ENCODE assay signal across 8 cellular contexts in the genomic region with DNA sequence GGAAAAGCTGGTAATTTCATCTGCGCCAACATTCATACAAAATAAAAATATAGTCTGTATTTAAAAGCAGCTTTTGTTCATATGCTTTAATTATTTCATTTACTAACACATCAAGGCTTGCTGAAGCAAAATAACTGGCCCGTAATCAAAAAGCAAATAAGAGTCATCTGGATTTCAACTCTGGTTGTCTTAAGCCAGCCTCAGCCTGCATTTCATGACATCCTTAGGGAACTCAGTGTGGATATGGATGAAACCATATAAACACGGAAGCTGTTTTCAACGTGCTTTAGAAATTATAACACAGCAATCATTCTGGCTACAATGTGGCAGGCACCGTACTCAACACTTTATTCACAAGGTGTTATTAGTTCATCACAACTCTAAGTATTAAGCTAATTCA. TPM values are rescaled to one million over a fixed set of nuclear protein-coding genes. Genes with fewer than 3 reads are reported as not detected.
A peak's percentile ranks its signal among the peaks of the same experiment; 100 is the strongest.
DNase-seq lines count a peak whose midpoint lies in the region; ATAC-seq lines count a peak whose summit lies in the region.

No MANE protein-coding gene starts in this region.

- peaks cover 0 to 19% (median 12%) of the 10 kb centered on the region in 5 donors for H3K4me1 ChIP-seq in subcutaneous abdominal adipose tissue (ENCODE audit: control insufficient read depth in 5 of 5, insufficient read depth in 5 of 5, low read length in 5 of 5)

- POLR2A ChIA-PET in activated CD8-positive, alpha-beta T cell treated with anti-CD3 and anti-CD28 coated beads, Interleukin-2, amount 10 ng/mL, durations not matched to agents 7 days and 5 days (lab: Charles Lee): interaction anchor here (0.7 to 0.8 kb wide), 2 partner anchors 596 to 960 kb away, joined by 3 to 4 read pairs; partner anchors contain the start of genes ERH and SLC39A9

- peaks cover 4% of the 10 kb centered on the region for H3K9me3 Mint-ChIP-seq in activated CD8-positive, alpha-beta T cell treated with anti-CD3 and anti-CD28 coated beads, Interleukin-2, amount 10 ng/mL, durations not matched to agents 7 days and 5 days (ENCODE audit: insufficient read depth)

- CTCF ChIA-PET in activated CD8-positive, alpha-beta T cell treated with anti-CD3 and anti-CD28 coated beads, Interleukin-2, amount 10 ng/mL, durations not matched to agents 7 days and 5 days (lab: Charles Lee): interaction anchor here (0.8 to 2.7 kb wide), 5 partner anchors 70 to 540 kb away, joined by 3 to 7 read pairs (median 3); no protein-coding TSS in a partner anchor

- peak overlapping the region; percentile 94 for H3K4me3 Mint-ChIP-seq in activated CD8-positive, alpha-beta T cell treated with anti-CD3 and anti-CD28 coated beads, Interleukin-2, amount 10 ng/mL, durations not matched to agents 7 days and 5 days

- no peaks in the 10 kb centered on the region for H3K36me3 ChIP-seq in subcutaneous abdominal adipose tissue (ENCODE audit: control insufficient read depth in 5 of 5, insufficient read depth in 5 of 5, low read length in 5 of 5)

- peak overlapping the region; percentile 76 to 91 (median 87) for H3K9ac ChIP-seq in subcutaneous abdominal adipose tissue (ENCODE audit: low read length in 5 of 5)

- H3K27me3 Mint-ChIP-seq in activated CD8-positive, alpha-beta T cell treated with anti-CD3 and anti-CD28 coated beads, Interleukin-2, amount 10 ng/mL, durations not matched to agents 7 days and 5 days (ENCODE audit: low read depth): peaks cover 4% of the 10 kb centered on the region

- H3K4me3 ChIP-seq in iPS-18c (ENCODE audit: insufficient read depth, low read depth, low read length) (peak overlapping the region; percentile 88), subcutaneous abdominal adipose tissue (ENCODE audit: low read depth in 1 of 5, low read length in 5 of 5) (peak overlapping the region; percentile 94 to 98 (median 96))

- no peaks in the 10 kb centered on the region for H3K27me3 ChIP-seq in subcutaneous abdominal adipose tissue (ENCODE audit: control insufficient read depth in 5 of 5, insufficient read depth in 4 of 5, low read length in 5 of 5)

- H3K27ac ChIP-seq in subcutaneous abdominal adipose tissue (ENCODE audit: low read depth, low read length): peak overlapping the region; percentile 80

- H3K27ac Mint-ChIP-seq in activated CD8-positive, alpha-beta T cell treated with anti-CD3 and anti-CD28 coated beads, Interleukin-2, amount 10 ng/mL, durations not matched to agents 7 days and 5 days: peak overlapping the region; percentile 89

- no peak for ATAC-seq in activated CD8-positive, alpha-beta T cell treated with anti-CD3 and anti-CD28 coated beads, Interleukin-2, amount 10 ng/mL, durations not matched to agents 7 days and 5 days

- peaks cover 24% of the 10 kb centered on the region for H3K36me3 Mint-ChIP-seq in activated CD8-positive, alpha-beta T cell treated with anti-CD3 and anti-CD28 coated beads, Interleukin-2, amount 10 ng/mL, durations not matched to agents 7 days and 5 days (ENCODE audit: low read depth)

- H3K9me3 ChIP-seq in iPS-18c (ENCODE audit: control insufficient read depth, insufficient read depth, low read length): no peaks in the 10 kb centered on the region
- H3K9me3 ChIP-seq in subcutaneous abdominal adipose tissue (ENCODE audit: control insufficient read depth in 5 of 5, low read length in 5 of 5): no peaks in the 10 kb centered on the region

- DNase-seq in NCI-H2171 treated with DMSO at 0.1 percent for 48 hours (lab: John Stamatoyannopoulos, UW): peak; percentile 32
- no peak for DNase-seq in NCI-H2171 (lab: John Stamatoyannopoulos, UW)
- DNase-seq in activated CD8-positive, alpha-beta T cell treated with anti-CD3 and anti-CD28 coated beads, Interleukin-2, amount 10 ng/mL, durations not matched to agents 7 days and 5 days: no peak
- DNase-seq in NCI-H2196 (lab: John Stamatoyannopoulos, UW; ENCODE audit: unreplicated experiment): no peak
- no peak for DNase-seq in NCI-H82 (lab: John Stamatoyannopoulos, UW)
- no peak for DNase-seq in cerebellar nuclear complex (lab: John Stamatoyannopoulos, UW)

- peaks cover 31% of the 10 kb centered on the region for H3K4me1 Mint-ChIP-seq in activated CD8-positive, alpha-beta T cell treated with anti-CD3 and anti-CD28 coated beads, Interleukin-2, amount 10 ng/mL, durations not matched to agents 7 days and 5 days (ENCODE audit: low read depth)

RNA-seq across cellular contexts. Expression of gene COX16, which starts 0.9 kb away (rescaled TPM):
- 10 to 100 TPM; 46.0 to 48.7 TPM for total RNA-seq in activated CD8-positive, alpha-beta T cell treated with anti-CD3 and anti-CD28 coated beads, Interleukin-2, amount 10 ng/mL, durations not matched to agents 7 days and 5 days

RNA-seq across cellular contexts. Expression of gene SYNJ2BP, which starts 58.3 kb away (rescaled TPM):
- 1 to 10 TPM; 7.3 to 9.6 TPM for total RNA-seq in activated CD8-positive, alpha-beta T cell treated with anti-CD3 and anti-CD28 coated beads, Interleukin-2, amount 10 ng/mL, durations not matched to agents 7 days and 5 days
